In the genomic region with DNA sequence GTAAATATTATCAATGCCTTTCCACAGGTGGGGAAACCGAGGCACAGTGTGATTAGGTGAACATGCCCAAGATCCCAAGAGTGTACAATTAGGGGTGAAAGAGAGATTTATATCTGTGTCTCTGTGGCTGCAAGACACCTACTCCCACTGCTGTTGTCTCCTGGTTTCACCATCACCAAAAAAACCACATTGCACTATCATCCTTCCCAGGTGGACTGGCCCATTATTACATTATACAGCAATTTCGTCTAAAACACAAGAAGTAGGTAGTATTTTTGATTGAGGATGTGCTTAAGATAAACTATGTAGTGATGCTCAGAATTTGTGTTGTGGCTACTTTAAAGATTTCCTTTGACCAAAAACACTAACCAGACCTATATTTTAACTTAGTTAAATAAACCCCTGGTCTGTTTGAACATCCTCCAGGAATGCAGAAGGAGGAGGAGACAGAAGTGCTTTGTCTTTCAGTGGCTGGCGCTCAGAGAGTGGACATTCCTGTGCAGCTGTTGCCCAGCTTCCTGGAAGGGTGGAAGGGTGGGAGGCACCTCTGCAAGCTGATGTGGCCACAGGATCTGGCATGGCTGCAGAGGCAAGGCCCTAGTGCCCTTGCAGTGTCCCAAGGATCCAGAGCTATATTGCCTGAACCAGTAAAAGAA, we compare ENCODE assay signal across 18 cellular contexts. TPM values are rescaled to one million over a fixed set of nuclear protein-coding genes. Genes with fewer than 3 reads are reported as not detected.
A peak's percentile ranks its signal among the peaks of the same experiment; 100 is the strongest.
DNase-seq lines count a peak whose midpoint lies in the region; ATAC-seq and TF ChIP-seq lines count a peak whose summit lies in the region.
"Had no signal": no experiment of that assay in that cellular context is flagged by ENCODE, and none has a peak within 500 bp of the region (broad histone marks: within the 10 kb centered on the region; RNA-seq: fewer than 3 reads in every experiment).

No MANE protein-coding gene starts in this region.

- no peaks in the 10 kb centered on the region for H4K20me1 ChIP-seq in fibroblast of lung (ENCODE audit: control insufficient read depth, extremely low read depth, insufficient read depth, low read length)

- DNase-seq in EL, result peak; percentile 53
- DNase-seq in SJCRH30, result peak; percentile 81 to 87
- peak; percentile 42 to 92 for DNase-seq in fibroblast of lung (ENCODE audit: low read depth in 2 of 2)
- DNase-seq in neural crest cell (ENCODE audit: low read depth, low spot score), result no peak
- no peak for DNase-seq in mesenteric fat pad (ENCODE audit: low spot score)
- DNase-seq in mesendoderm, result no peak
- DNase-seq in activated T-cell treated with anti-CD3 and anti-CD28 coated beads, Interleukin-2, amount 50 U/mL, for 24 hours, result no peak
- no peak for DNase-seq in gastrocnemius medialis
- DNase-seq: activated CD4-positive, alpha-beta T cell treated with anti-CD3 and anti-CD28 coated beads, Interleukin-2, amount 10 ng/mL, durations not matched to agents 24 days and 14 days; activated naive CD8-positive, alpha-beta T cell treated with anti-CD3 and anti-CD28 coated beads, Interleukin-2, amount 10 ng/mL, durations not matched to agents 7 days and 5 days; activated T-cell treated with anti-CD3 and anti-CD28 coated beads for 4 hours; NCI-H2081; NCI-H774; T-helper 9 cell had no signal

- H3K4me1 ChIP-seq in SJCRH30 (peaks cover 19% of the 10 kb centered on the region), fibroblast of lung (ENCODE audit: control insufficient read depth, extremely low read depth, insufficient read depth, low read length) (peaks cover 3% of the 10 kb centered on the region), mesendoderm (ENCODE audit: control insufficient read depth, low read depth, low read length) (no peaks in the 10 kb centered on the region), gastrocnemius medialis (peaks cover 4 to 9% of the 10 kb centered on the region in 2 donors)
- H3K4me1 ChIP-seq: prostate gland had no signal

- H2BK15ac ChIP-seq in mesendoderm (replicated peaks; ENCODE audit: low read depth), result no peak overlapping the region

- TF ChIP-seq CTCF in fibroblast of lung (conservative IDR thresholded peaks at IDR 0.05 in 1 of 2, IDR thresholded peaks at IDR 0.05 in 1 of 2; ENCODE audit: low read depth in 1 of 2, low read length in 2 of 2) (no peak), neural crest cell (conservative IDR thresholded peaks at IDR 0.05) (no peak), gastrocnemius medialis (IDR thresholded peaks at IDR 0.05 in 4 of 5, conservative IDR thresholded peaks at IDR 0.05 in 1 of 5) (no peak)

- no peak overlapping the region for H3K23ac ChIP-seq in mesendoderm (ENCODE audit: low read length)

- no peak for TF ChIP-seq POLR2A in gastrocnemius medialis (IDR thresholded peaks at IDR 0.05)

- H3K27me3 ChIP-seq in SJCRH30 (no peaks in the 10 kb centered on the region), fibroblast of lung (ENCODE audit: control insufficient read depth, insufficient read depth, low read length) (no peaks in the 10 kb centered on the region), mesendoderm (ENCODE audit: insufficient read depth, low read length, poor library complexity) (no peaks in the 10 kb centered on the region), gastrocnemius medialis (no peaks in the 10 kb centered on the region)
- H3K27me3 ChIP-seq: esophagus muscularis mucosa had no signal

- no peak overlapping the region for H2BK120ac ChIP-seq in mesendoderm (ENCODE audit: low read depth, low read length)

- no peak for ATAC-seq in gastrocnemius medialis

- no peaks in the 10 kb centered on the region for H3K27me3 Mint-ChIP-seq in neural crest cell (ENCODE audit: low read depth)
- H3K27me3 Mint-ChIP-seq in activated T-cell treated with anti-CD3 and anti-CD28 coated beads, Interleukin-2, amount 50 U/mL, for 24 hours, result no peaks in the 10 kb centered on the region
- H3K27me3 Mint-ChIP-seq: activated CD4-positive, alpha-beta T cell treated with anti-CD3 and anti-CD28 coated beads, Interleukin-2, amount 10 ng/mL, durations not matched to agents 24 days and 14 days had no signal

- H3K9ac ChIP-seq in fibroblast of lung (ENCODE audit: insufficient read depth, low read length), result no peak overlapping the region
- H3K9ac ChIP-seq in mesendoderm (ENCODE audit: low read length), result no peak overlapping the region

- no peak overlapping the region for H3K4ac ChIP-seq in mesendoderm (ENCODE audit: low read depth, low read length)

- H3K4me2 ChIP-seq in fibroblast of lung (ENCODE audit: extremely low read depth, insufficient read depth, low read length), result peak overlapping the region; percentile 5
- no peak overlapping the region for H3K4me2 ChIP-seq in mesendoderm (ENCODE audit: low read length)

- no peaks in the 10 kb centered on the region for H3K9me3 Mint-ChIP-seq in neural crest cell
- H3K9me3 Mint-ChIP-seq in activated T-cell treated with anti-CD3 and anti-CD28 coated beads, Interleukin-2, amount 50 U/mL, for 24 hours, result no peaks in the 10 kb centered on the region
- H3K9me3 Mint-ChIP-seq: activated CD4-positive, alpha-beta T cell treated with anti-CD3 and anti-CD28 coated beads, Interleukin-2, amount 10 ng/mL, durations not matched to agents 24 days and 14 days; activated naive CD8-positive, alpha-beta T cell treated with anti-CD3 and anti-CD28 coated beads, Interleukin-2, amount 10 ng/mL, durations not matched to agents 7 days and 5 days had no signal

- H3K79me2 ChIP-seq in fibroblast of lung (ENCODE audit: control insufficient read depth, insufficient read depth, low read length) (peaks cover 14% of the 10 kb centered on the region), mesendoderm (ENCODE audit: control insufficient read depth, insufficient read depth, low read length) (no peaks in the 10 kb centered on the region)

- no peak overlapping the region for H3K56ac ChIP-seq in mesendoderm (ENCODE audit: low read length)

- no peak overlapping the region for H2AK5ac ChIP-seq in mesendoderm (ENCODE audit: low read length)

- no peak overlapping the region for H3K18ac ChIP-seq in mesendoderm (ENCODE audit: low read length)

- H2BK5ac ChIP-seq in mesendoderm (ENCODE audit: low read length), result no peak overlapping the region

- no peak overlapping the region for H2AFZ ChIP-seq in fibroblast of lung (ENCODE audit: low read length)

- H4K8ac ChIP-seq in mesendoderm (ENCODE audit: low read depth, low read length), result no peak overlapping the region

- H3K4me1 Mint-ChIP-seq in neural crest cell, result peaks cover 16% of the 10 kb centered on the region
- H3K4me1 Mint-ChIP-seq in activated T-cell treated with anti-CD3 and anti-CD28 coated beads, Interleukin-2, amount 50 U/mL, for 24 hours (ENCODE audit: low read depth), result no peaks in the 10 kb centered on the region
- H3K4me1 Mint-ChIP-seq: activated CD4-positive, alpha-beta T cell treated with anti-CD3 and anti-CD28 coated beads, Interleukin-2, amount 10 ng/mL, durations not matched to agents 24 days and 14 days; activated naive CD8-positive, alpha-beta T cell treated with anti-CD3 and anti-CD28 coated beads, Interleukin-2, amount 10 ng/mL, durations not matched to agents 7 days and 5 days; B cell had no signal

- peaks cover 3% of the 10 kb centered on the region for H3K36me3 Mint-ChIP-seq in neural crest cell (ENCODE audit: low read depth)
- no peaks in the 10 kb centered on the region for H3K36me3 Mint-ChIP-seq in activated T-cell treated with anti-CD3 and anti-CD28 coated beads, Interleukin-2, amount 50 U/mL, for 24 hours (ENCODE audit: low read depth)

- H3K4me3 ChIP-seq in SJCRH30, result no peak overlapping the region
- H3K4me3 ChIP-seq in fibroblast of lung (replicated peaks in 1 of 4; ENCODE audit: control extremely low read depth in 1 of 4, insufficient read depth in 1 of 4, low read depth in 3 of 4, low read length in 4 of 4), result no peak overlapping the region
- H3K4me3 ChIP-seq in mesendoderm (ENCODE audit: low read length), result no peak overlapping the region
- no peak overlapping the region for H3K4me3 ChIP-seq in gastrocnemius medialis
- H3K4me3 ChIP-seq: coronary artery, esophagus muscularis mucosa, prostate gland had no signal

- no CpG with 5 or more reads among the region's 3 CpGs for WGBS in mesendoderm (ENCODE audit: extremely low coverage, insufficient coverage, low lambda C conversion rate)

- no peaks in the 10 kb centered on the region for H3K79me1 ChIP-seq in mesendoderm (ENCODE audit: low read length)

- no peak overlapping the region for H4K5ac ChIP-seq in mesendoderm (ENCODE audit: low read length)

- intact Hi-C loops in gastrocnemius medialis (cut with DNase I; ENCODE audit: low total_unique reads), result no loop called here

- peak overlapping the region; percentile 17 for H3K27ac Mint-ChIP-seq in neural crest cell (ENCODE audit: unreplicated experiment)
- no peak overlapping the region for H3K27ac Mint-ChIP-seq in activated T-cell treated with anti-CD3 and anti-CD28 coated beads, Interleukin-2, amount 50 U/mL, for 24 hours
- H3K27ac Mint-ChIP-seq: activated CD4-positive, alpha-beta T cell treated with anti-CD3 and anti-CD28 coated beads, Interleukin-2, amount 10 ng/mL, durations not matched to agents 24 days and 14 days; activated naive CD8-positive, alpha-beta T cell treated with anti-CD3 and anti-CD28 coated beads, Interleukin-2, amount 10 ng/mL, durations not matched to agents 7 days and 5 days; B cell had no signal

- H3K9me3 ChIP-seq in SJCRH30 (replicated peaks), result no peaks in the 10 kb centered on the region
- no peaks in the 10 kb centered on the region for H3K9me3 ChIP-seq in fibroblast of lung (ENCODE audit: control insufficient read depth, insufficient read depth, low read depth, low read length)
- no peaks in the 10 kb centered on the region for H3K9me3 ChIP-seq in gastrocnemius medialis
- H3K9me3 ChIP-seq: esophagus muscularis mucosa, prostate gland had no signal

- no peaks in the 10 kb centered on the region for H3K36me3 ChIP-seq in SJCRH30
- peaks cover 4% of the 10 kb centered on the region for H3K36me3 ChIP-seq in fibroblast of lung (ENCODE audit: control insufficient read depth, insufficient read depth, low read length)
- H3K36me3 ChIP-seq in mesendoderm (ENCODE audit: control insufficient read depth, insufficient read depth, low read length), result no peaks in the 10 kb centered on the region
- H3K36me3 ChIP-seq in gastrocnemius medialis, result no peaks in the 10 kb centered on the region
- H3K36me3 ChIP-seq: prostate gland had no signal

- H3K27ac ChIP-seq in SJCRH30 (peak overlapping the region; percentile 7; the same call in 1 of the 2 replicates), fibroblast of lung (ENCODE audit: insufficient read depth, low read length) (no peak overlapping the region), mesendoderm (ENCODE audit: low read depth, low read length) (no peak overlapping the region), gastrocnemius medialis (peak overlapping the region in 1 of 4 donors; percentile 26)
- H3K27ac ChIP-seq: coronary artery, esophagus muscularis mucosa, prostate gland had no signal

- in situ Hi-C loops in gastrocnemius medialis (cut with MboI; ENCODE audit: low sequenced_read_pairs in 4 of 4), result no loop called here

- no peak overlapping the region for H3K4me3 Mint-ChIP-seq in neural crest cell
- no peak overlapping the region for H3K4me3 Mint-ChIP-seq in activated T-cell treated with anti-CD3 and anti-CD28 coated beads, Interleukin-2, amount 50 U/mL, for 24 hours
- H3K4me3 Mint-ChIP-seq: activated CD4-positive, alpha-beta T cell treated with anti-CD3 and anti-CD28 coated beads, Interleukin-2, amount 10 ng/mL, durations not matched to agents 24 days and 14 days; activated naive CD8-positive, alpha-beta T cell treated with anti-CD3 and anti-CD28 coated beads, Interleukin-2, amount 10 ng/mL, durations not matched to agents 7 days and 5 days; B cell had no signal

RNA-seq across cellular contexts. Expression of gene DCBLD1, which starts 23.8 kb away (rescaled TPM):
- 6.8 and 7.4 TPM in 2 replicates for total RNA-seq in SJCRH30 (2014; rRNA removed; shearing (Covaris generic))
- total RNA-seq in fibroblast of lung, result 44.4 and 53.7 TPM in 2 replicates
- 21.5 and 35.2 TPM in 2 replicates for polyA plus RNA-seq in fibroblast of lung
- 16.5 and 26.9 TPM in 2 replicates for polyA plus RNA-seq in fibroblast of lung (2012)
- 5.6 and 7.2 TPM in 2 replicates for polyA minus RNA-seq in fibroblast of lung (ENCODE audit: low replicate concordance)
- 9.1 and 10.1 TPM in 2 replicates for total RNA-seq in neural crest cell
- 9.9 TPM for total RNA-seq in mesenteric fat pad
- 9.6 TPM for polyA plus RNA-seq in mesendoderm (2013, experiment 1 of 2)
- 9.6 TPM for polyA plus RNA-seq in mesendoderm (2013, experiment 2 of 2)
- 1 to 10 TPM; 4.3 to 8.1 (median 5.2) TPM for total RNA-seq in gastrocnemius medialis

Comparison
In these comparisons a context has a peak if more than half of its experiments do, and no peak if none do; other contexts are left out.
1. DNase-seq: peak in EL (single experiment), SJCRH30 (2 of 2) and fibroblast of lung (2 of 2); none in neural crest cell (single experiment), mesenteric fat pad (single experiment), mesendoderm (single experiment), activated T-cell treated with anti-CD3 and anti-CD28 coated beads, Interleukin-2, amount 50 U/mL, for 24 hours (single experiment) and gastrocnemius medialis (0 of 2).